Comparison of ENCODE assay signal across 17 cellular contexts in the genomic region with DNA sequence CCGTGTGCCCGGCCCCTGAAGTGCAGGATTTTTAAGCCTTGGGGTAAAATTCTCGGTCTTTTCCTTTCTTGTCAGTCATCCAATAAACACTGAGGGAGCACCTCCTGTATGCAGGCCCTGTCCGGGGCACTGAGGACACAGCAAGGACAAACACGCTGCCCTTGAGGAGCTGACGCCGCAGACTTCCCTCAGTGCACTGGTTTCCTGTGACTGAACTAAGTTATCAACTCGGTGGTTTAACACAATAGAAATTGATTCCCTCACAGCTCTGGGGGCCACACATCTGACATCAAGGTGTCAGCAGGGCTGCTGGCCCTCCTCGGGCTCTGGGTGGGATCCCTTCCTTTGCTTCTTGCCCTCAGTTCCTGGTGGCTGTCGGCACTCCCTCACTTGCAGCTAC.
A peak's percentile ranks its signal among the peaks of the same experiment; 100 is the strongest.
DNase-seq lines count a peak whose midpoint lies in the region; ATAC-seq, FAIRE-seq and TF ChIP-seq lines count a peak whose summit lies in the region.
"Had no signal": no experiment of that assay in that cellular context is flagged by ENCODE, and none has a peak within 500 bp of the region (broad histone marks: within the 10 kb centered on the region; RNA-seq: fewer than 3 reads in every experiment).

No MANE protein-coding gene starts in this region.

- FAIRE-seq in small intestine (lab: Jason Lieb, UNC) (no peak), HTR-8/SVneo (lab: Jason Lieb, UNC) (no peak)
- FAIRE-seq: A549, GM12878, GM18507, H54 had no signal

- H3K9ac ChIP-seq in endodermal cell (ENCODE audit: extremely low read depth, low read length, poor library complexity, severe bottlenecking), result no peak overlapping the region
- H3K9ac ChIP-seq: GM23248 had no signal

- peak; percentile 62 to 76 (median 65) for ATAC-seq in right lobe of liver
- ATAC-seq: A549, GM12878, HCT116 had no signal

- H3K4me1 Mint-ChIP-seq in CD14-positive monocyte, result no peaks in the 10 kb centered on the region
- H3K4me1 Mint-ChIP-seq in endodermal cell, result no peaks in the 10 kb centered on the region
- H3K4me1 Mint-ChIP-seq in progenitor cell of endocrine pancreas (ENCODE audit: low read depth), result no peaks in the 10 kb centered on the region

- H3K4me3 ChIP-seq in endodermal cell (ENCODE audit: low read length), result no peak overlapping the region
- H3K4me3 ChIP-seq in right lobe of liver, result no peak overlapping the region
- no peak overlapping the region for H3K4me3 ChIP-seq in small intestine (ENCODE audit: low read depth in 1 of 2, low read length in 2 of 2)
- no peak overlapping the region for H3K4me3 ChIP-seq in SJCRH30
- H3K4me3 ChIP-seq: A549, GM12878, GM23248 had no signal

- 80 to 84% methylated on average over 10 of the region's 10 CpGs for WGBS in endodermal cell (ENCODE audit: insufficient coverage in 1 of 2, insufficient read length in 1 of 2), 2 experiments
- WGBS in right lobe of liver (ENCODE audit: insufficient coverage, low coverage, low lambda C conversion rate, missing lambda C conversion rate), result 72% methylated on average over 5 of the region's 10 CpGs
- WGBS in small intestine, 3 donors, result 74 to 82% (median 76%) methylated on average over 10 of the region's 10 CpGs

- DNase-seq in CD14-positive monocyte (ENCODE audit: low spot score) (no peak), endodermal cell (peak; percentile 40), right lobe of liver (peak in 1 of 3 donors; percentile 39), progenitor cell of endocrine pancreas (ENCODE audit: low spot score, unreplicated experiment) (no peak), small intestine (no peak), HTR-8/SVneo (ENCODE audit: insufficient read length, low spot score) (no peak), NCI-H526 treated with DMSO at 0.1 percent for 48 hours (lab: John Stamatoyannopoulos, UW) (no peak), SJCRH30 (no peak)
- DNase-seq: Calu3; CD4-positive, alpha-beta T cell; DMS 273 treated with DMSO at 0.1 percent for 48 hours; GM23248 had no signal

- H3K9me3 ChIP-seq in endodermal cell (ENCODE audit: control insufficient read depth, low read length), result no peaks in the 10 kb centered on the region
- H3K9me3 ChIP-seq in right lobe of liver, result no peaks in the 10 kb centered on the region
- H3K9me3 ChIP-seq in small intestine (ENCODE audit: control insufficient read depth, low read depth), result no peaks in the 10 kb centered on the region
- no peaks in the 10 kb centered on the region for H3K9me3 ChIP-seq in SJCRH30 (replicated peaks)
- H3K9me3 ChIP-seq: A549 had no signal

- H3K36me3 Mint-ChIP-seq in CD14-positive monocyte (peaks cover 0 to 3% of the 10 kb centered on the region in 2 donors), endodermal cell (ENCODE audit: low read depth) (no peaks in the 10 kb centered on the region), progenitor cell of endocrine pancreas (ENCODE audit: insufficient read depth) (peaks cover 1% of the 10 kb centered on the region)

- H3K27ac Mint-ChIP-seq in CD14-positive monocyte, result peak overlapping the region in 4 of 7 donors; percentile 15 to 50 (median 20)
- H3K27ac Mint-ChIP-seq in endodermal cell, result no peak overlapping the region
- peak overlapping the region; percentile 36 for H3K27ac Mint-ChIP-seq in progenitor cell of endocrine pancreas
- H3K27ac Mint-ChIP-seq: CD4-positive, alpha-beta T cell had no signal

- H3K36me3 ChIP-seq in endodermal cell (ENCODE audit: control insufficient read depth, insufficient read depth, low read length) (peaks cover 3% of the 10 kb centered on the region), right lobe of liver (no peaks in the 10 kb centered on the region), small intestine (ENCODE audit: control insufficient read depth in 2 of 2, insufficient read depth in 2 of 2, low read length in 2 of 2) (no peaks in the 10 kb centered on the region), SJCRH30 (no peaks in the 10 kb centered on the region)

- H3K27me3 ChIP-seq in endodermal cell (ENCODE audit: control insufficient read depth, insufficient read depth, low read length, poor library complexity, severe bottlenecking) (no peaks in the 10 kb centered on the region), right lobe of liver (no peaks in the 10 kb centered on the region), small intestine (ENCODE audit: control insufficient read depth in 2 of 2, insufficient read depth in 2 of 2, low read length in 2 of 2) (no peaks in the 10 kb centered on the region), SJCRH30 (no peaks in the 10 kb centered on the region)

- H3K27me3 Mint-ChIP-seq in CD14-positive monocyte (ENCODE audit: low read depth in 3 of 3) (peaks cover 0 to 3% (median 0%) of the 10 kb centered on the region in 3 donors), endodermal cell (ENCODE audit: insufficient read depth) (no peaks in the 10 kb centered on the region), progenitor cell of endocrine pancreas (no peaks in the 10 kb centered on the region)
- H3K27me3 Mint-ChIP-seq: CD4-positive, alpha-beta T cell had no signal

- H3K4me1 ChIP-seq in endodermal cell (ENCODE audit: control insufficient read depth, insufficient read depth, low read length), result no peaks in the 10 kb centered on the region
- H3K4me1 ChIP-seq in right lobe of liver, result no peaks in the 10 kb centered on the region
- no peaks in the 10 kb centered on the region for H3K4me1 ChIP-seq in small intestine (ENCODE audit: control insufficient read depth in 2 of 2, insufficient read depth in 1 of 2, low read depth in 1 of 2, low read length in 1 of 2)
- H3K4me1 ChIP-seq in SJCRH30, result no peaks in the 10 kb centered on the region
- H3K4me1 ChIP-seq: A549 had no signal

- H3K27ac ChIP-seq in endodermal cell (ENCODE audit: low read depth, low read length), result no peak overlapping the region
- no peak overlapping the region for H3K27ac ChIP-seq in right lobe of liver
- no peak overlapping the region for H3K27ac ChIP-seq in small intestine (ENCODE audit: low read depth in 1 of 2, low read length in 1 of 2)
- H3K27ac ChIP-seq in SJCRH30, result no peak overlapping the region
- H3K27ac ChIP-seq: A549, GM23248 had no signal

- intact Hi-C loops in CD14-positive monocyte (cut with micrococcal nuclease), result no loop called here
- intact Hi-C loops in right lobe of liver (cut with DNase I), result no loop called here

- no peak for TF ChIP-seq POLR2A in right lobe of liver (IDR thresholded peaks at IDR 0.05)

- H3K4me3 Mint-ChIP-seq in CD14-positive monocyte, result no peak overlapping the region
- no peak overlapping the region for H3K4me3 Mint-ChIP-seq in endodermal cell
- no peak overlapping the region for H3K4me3 Mint-ChIP-seq in progenitor cell of endocrine pancreas (ENCODE audit: low read depth)
- H3K4me3 Mint-ChIP-seq: CD4-positive, alpha-beta T cell had no signal

- TF ChIP-seq CTCF in CD14-positive monocyte (IDR thresholded peaks at IDR 0.05) (no peak), endodermal cell (conservative IDR thresholded peaks at IDR 0.05) (no peak), right lobe of liver (IDR thresholded peaks at IDR 0.05) (no peak), progenitor cell of endocrine pancreas (IDR thresholded peaks at IDR 0.05; ENCODE audit: unreplicated experiment) (no peak)

- peaks cover 0 to 4% (median 2%) of the 10 kb centered on the region in 7 donors for H3K9me3 Mint-ChIP-seq in CD14-positive monocyte
- H3K9me3 Mint-ChIP-seq in endodermal cell, result no peaks in the 10 kb centered on the region
- no peaks in the 10 kb centered on the region for H3K9me3 Mint-ChIP-seq in progenitor cell of endocrine pancreas (ENCODE audit: low read depth)
- H3K9me3 Mint-ChIP-seq: CD4-positive, alpha-beta T cell had no signal
